1 cellular context compared by ENCODE assay signal in the genomic region with DNA sequence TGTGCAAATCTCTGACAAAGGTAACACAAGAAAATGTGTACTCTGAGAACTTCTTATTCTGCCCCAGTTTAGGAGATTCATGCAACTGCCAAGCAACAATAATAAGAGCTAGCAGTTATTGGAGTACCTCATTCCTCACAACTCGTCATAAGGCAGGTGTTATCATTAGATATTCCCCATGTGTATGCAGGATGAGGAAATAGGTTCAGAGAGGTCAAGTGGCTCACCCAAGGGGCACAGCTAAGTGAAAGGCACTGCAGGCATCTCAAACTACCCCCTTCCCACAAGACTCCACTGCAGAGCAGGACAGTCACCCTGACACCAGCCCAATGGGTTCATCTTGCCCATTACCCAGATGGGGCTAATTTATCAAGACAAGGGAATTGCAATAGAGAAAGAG.
TF ChIP-seq lines count a peak whose summit lies in the region.

No MANE protein-coding gene starts in this region.

TF ChIP-seq in K562, 482 proteins besides CTCF, POLR2A, EP300 and RAD21 (continues in another document):
- TF ChIP-seq ZBTB17 (CRISPR knock-in tag; IDR thresholded peaks at IDR 0.05) (no peak), ZZZ3 (IDR thresholded peaks at IDR 0.05) (no peak), HNRNPUL1 (IDR thresholded peaks at IDR 0.05; ENCODE audit: low read length) (no peak), ARNT (IDR thresholded peaks at IDR 0.05) (no peak), CBX3 (IDR thresholded peaks at IDR 0.05; ENCODE audit: borderline replicate concordance in 1 of 2, low read length in 2 of 2) (0 out of 3 replicates have a peak, but pooled peaks of 1 of the 2 experiments have one; percentile 30), ZBTB1 (CRISPR knock-in tag; IDR thresholded peaks at IDR 0.05; ENCODE audit: borderline replicate concordance, low read depth) (no peak), RBM17 (IDR thresholded peaks at IDR 0.05; ENCODE audit: borderline replicate concordance, low read depth, low read length) (no peak), ZNF695 (CRISPR knock-in tag; IDR thresholded peaks at IDR 0.05) (no peak), RCOR1 (IDR thresholded peaks at IDR 0.05; ENCODE audit: borderline replicate concordance in 1 of 2, low read depth in 2 of 2, low read length in 2 of 2) (0 out of 4 replicates have a peak, but pooled peaks of 1 of the 2 experiments have one; percentile 7), USF1 (CRISPR knock-in tag; IDR thresholded peaks at IDR 0.05) (no peak), ZFP91 (CRISPR knock-in tag; IDR thresholded peaks at IDR 0.05) (no peak), SMARCE1 (IDR thresholded peaks at IDR 0.05) (no peak), ZNF449 (CRISPR knock-in tag; IDR thresholded peaks at IDR 0.05) (no peak), MXI1 (IDR thresholded peaks at IDR 0.05; ENCODE audit: low read depth, low read length) (no peak), TCF3 (CRISPR knock-in tag; IDR thresholded peaks at IDR 0.05) (peak; percentile 29; the same call in 1 of the 2 replicates), RAD51 (IDR thresholded peaks at IDR 0.05; ENCODE audit: borderline replicate concordance, low read depth) (no peak), SRSF1 (IDR thresholded peaks at IDR 0.05; ENCODE audit: low read depth, low read length) (no peak), KDM1A (IDR thresholded peaks at IDR 0.05) (peak; percentile 63 to 64; a peak in 3 of 4 replicates), ARID1B (IDR thresholded peaks at IDR 0.05) (no peak; the same call in 1 of the 2 replicates), HDAC2 (IDR thresholded peaks at IDR 0.05) (0 out of 2 replicates have a peak, but pooled peaks have one; percentile 30), PHF20 (IDR thresholded peaks at IDR 0.05; ENCODE audit: partially characterized antibody) (no peak), ELF2 (CRISPR knock-in tag; IDR thresholded peaks at IDR 0.05) (no peak), STAG1 (CRISPR knock-in tag; IDR thresholded peaks at IDR 0.05; ENCODE audit: borderline replicate concordance) (no peak), RBFOX2 (IDR thresholded peaks at IDR 0.05; ENCODE audit: low read depth, low read length) (no peak), KHSRP (IDR thresholded peaks at IDR 0.05) (no peak), EWSR1 (IDR thresholded peaks at IDR 0.05; ENCODE audit: borderline replicate concordance, low read depth, partially characterized antibody) (no peak), FIP1L1 (IDR thresholded peaks at IDR 0.05; ENCODE audit: low read depth, low read length, poor library complexity, severe bottlenecking) (no peak), ZFP30 (CRISPR knock-in tag; IDR thresholded peaks at IDR 0.05; ENCODE audit: borderline replicate concordance) (no peak), FOXK1 (CRISPR knock-in tag; IDR thresholded peaks at IDR 0.05; ENCODE audit: borderline replicate concordance) (no peak), MECOM (CRISPR knock-in tag; IDR thresholded peaks at IDR 0.05) (no peak)
- TF ChIP-seq, protein P1, sequence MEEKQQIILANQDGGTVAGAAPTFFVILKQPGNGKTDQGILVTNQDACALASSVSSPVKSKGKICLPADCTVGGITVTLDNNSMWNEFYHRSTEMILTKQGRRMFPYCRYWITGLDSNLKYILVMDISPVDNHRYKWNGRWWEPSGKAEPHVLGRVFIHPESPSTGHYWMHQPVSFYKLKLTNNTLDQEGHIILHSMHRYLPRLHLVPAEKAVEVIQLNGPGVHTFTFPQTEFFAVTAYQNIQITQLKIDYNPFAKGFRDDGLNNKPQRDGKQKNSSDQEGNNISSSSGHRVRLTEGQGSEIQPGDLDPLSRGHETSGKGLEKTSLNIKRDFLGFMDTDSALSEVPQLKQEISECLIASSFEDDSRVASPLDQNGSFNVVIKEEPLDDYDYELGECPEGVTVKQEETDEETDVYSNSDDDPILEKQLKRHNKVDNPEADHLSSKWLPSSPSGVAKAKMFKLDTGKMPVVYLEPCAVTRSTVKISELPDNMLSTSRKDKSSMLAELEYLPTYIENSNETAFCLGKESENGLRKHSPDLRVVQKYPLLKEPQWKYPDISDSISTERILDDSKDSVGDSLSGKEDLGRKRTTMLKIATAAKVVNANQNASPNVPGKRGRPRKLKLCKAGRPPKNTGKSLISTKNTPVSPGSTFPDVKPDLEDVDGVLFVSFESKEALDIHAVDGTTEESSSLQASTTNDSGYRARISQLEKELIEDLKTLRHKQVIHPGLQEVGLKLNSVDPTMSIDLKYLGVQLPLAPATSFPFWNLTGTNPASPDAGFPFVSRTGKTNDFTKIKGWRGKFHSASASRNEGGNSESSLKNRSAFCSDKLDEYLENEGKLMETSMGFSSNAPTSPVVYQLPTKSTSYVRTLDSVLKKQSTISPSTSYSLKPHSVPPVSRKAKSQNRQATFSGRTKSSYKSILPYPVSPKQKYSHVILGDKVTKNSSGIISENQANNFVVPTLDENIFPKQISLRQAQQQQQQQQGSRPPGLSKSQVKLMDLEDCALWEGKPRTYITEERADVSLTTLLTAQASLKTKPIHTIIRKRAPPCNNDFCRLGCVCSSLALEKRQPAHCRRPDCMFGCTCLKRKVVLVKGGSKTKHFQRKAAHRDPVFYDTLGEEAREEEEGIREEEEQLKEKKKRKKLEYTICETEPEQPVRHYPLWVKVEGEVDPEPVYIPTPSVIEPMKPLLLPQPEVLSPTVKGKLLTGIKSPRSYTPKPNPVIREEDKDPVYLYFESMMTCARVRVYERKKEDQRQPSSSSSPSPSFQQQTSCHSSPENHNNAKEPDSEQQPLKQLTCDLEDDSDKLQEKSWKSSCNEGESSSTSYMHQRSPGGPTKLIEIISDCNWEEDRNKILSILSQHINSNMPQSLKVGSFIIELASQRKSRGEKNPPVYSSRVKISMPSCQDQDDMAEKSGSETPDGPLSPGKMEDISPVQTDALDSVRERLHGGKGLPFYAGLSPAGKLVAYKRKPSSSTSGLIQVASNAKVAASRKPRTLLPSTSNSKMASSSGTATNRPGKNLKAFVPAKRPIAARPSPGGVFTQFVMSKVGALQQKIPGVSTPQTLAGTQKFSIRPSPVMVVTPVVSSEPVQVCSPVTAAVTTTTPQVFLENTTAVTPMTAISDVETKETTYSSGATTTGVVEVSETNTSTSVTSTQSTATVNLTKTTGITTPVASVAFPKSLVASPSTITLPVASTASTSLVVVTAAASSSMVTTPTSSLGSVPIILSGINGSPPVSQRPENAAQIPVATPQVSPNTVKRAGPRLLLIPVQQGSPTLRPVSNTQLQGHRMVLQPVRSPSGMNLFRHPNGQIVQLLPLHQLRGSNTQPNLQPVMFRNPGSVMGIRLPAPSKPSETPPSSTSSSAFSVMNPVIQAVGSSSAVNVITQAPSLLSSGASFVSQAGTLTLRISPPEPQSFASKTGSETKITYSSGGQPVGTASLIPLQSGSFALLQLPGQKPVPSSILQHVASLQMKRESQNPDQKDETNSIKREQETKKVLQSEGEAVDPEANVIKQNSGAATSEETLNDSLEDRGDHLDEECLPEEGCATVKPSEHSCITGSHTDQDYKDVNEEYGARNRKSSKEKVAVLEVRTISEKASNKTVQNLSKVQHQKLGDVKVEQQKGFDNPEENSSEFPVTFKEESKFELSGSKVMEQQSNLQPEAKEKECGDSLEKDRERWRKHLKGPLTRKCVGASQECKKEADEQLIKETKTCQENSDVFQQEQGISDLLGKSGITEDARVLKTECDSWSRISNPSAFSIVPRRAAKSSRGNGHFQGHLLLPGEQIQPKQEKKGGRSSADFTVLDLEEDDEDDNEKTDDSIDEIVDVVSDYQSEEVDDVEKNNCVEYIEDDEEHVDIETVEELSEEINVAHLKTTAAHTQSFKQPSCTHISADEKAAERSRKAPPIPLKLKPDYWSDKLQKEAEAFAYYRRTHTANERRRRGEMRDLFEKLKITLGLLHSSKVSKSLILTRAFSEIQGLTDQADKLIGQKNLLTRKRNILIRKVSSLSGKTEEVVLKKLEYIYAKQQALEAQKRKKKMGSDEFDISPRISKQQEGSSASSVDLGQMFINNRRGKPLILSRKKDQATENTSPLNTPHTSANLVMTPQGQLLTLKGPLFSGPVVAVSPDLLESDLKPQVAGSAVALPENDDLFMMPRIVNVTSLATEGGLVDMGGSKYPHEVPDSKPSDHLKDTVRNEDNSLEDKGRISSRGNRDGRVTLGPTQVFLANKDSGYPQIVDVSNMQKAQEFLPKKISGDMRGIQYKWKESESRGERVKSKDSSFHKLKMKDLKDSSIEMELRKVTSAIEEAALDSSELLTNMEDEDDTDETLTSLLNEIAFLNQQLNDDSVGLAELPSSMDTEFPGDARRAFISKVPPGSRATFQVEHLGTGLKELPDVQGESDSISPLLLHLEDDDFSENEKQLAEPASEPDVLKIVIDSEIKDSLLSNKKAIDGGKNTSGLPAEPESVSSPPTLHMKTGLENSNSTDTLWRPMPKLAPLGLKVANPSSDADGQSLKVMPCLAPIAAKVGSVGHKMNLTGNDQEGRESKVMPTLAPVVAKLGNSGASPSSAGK (IDR thresholded peaks at IDR 0.05) = no peak
- TF ChIP-seq, protein P2, sequence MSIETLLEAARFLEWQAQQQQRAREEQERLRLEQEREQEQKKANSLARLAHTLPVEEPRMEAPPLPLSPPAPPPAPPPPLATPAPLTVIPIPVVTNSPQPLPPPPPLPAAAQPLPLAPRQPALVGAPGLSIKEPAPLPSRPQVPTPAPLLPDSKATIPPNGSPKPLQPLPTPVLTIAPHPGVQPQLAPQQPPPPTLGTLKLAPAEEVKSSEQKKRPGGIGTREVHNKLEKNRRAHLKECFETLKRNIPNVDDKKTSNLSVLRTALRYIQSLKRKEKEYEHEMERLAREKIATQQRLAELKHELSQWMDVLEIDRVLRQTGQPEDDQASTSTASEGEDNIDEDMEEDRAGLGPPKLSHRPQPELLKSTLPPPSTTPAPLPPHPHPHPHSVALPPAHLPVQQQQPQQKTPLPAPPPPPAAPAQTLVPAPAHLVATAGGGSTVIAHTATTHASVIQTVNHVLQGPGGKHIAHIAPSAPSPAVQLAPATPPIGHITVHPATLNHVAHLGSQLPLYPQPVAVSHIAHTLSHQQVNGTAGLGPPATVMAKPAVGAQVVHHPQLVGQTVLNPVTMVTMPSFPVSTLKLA (conservative IDR thresholded peaks at IDR 0.05) = no peak
- TF ChIP-seq, protein P3, sequence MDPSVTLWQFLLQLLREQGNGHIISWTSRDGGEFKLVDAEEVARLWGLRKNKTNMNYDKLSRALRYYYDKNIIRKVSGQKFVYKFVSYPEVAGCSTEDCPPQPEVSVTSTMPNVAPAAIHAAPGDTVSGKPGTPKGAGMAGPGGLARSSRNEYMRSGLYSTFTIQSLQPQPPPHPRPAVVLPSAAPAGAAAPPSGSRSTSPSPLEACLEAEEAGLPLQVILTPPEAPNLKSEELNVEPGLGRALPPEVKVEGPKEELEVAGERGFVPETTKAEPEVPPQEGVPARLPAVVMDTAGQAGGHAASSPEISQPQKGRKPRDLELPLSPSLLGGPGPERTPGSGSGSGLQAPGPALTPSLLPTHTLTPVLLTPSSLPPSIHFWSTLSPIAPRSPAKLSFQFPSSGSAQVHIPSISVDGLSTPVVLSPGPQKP (CRISPR knock-in tag; IDR thresholded peaks at IDR 0.05) = no peak
- TF ChIP-seq, protein P4, sequence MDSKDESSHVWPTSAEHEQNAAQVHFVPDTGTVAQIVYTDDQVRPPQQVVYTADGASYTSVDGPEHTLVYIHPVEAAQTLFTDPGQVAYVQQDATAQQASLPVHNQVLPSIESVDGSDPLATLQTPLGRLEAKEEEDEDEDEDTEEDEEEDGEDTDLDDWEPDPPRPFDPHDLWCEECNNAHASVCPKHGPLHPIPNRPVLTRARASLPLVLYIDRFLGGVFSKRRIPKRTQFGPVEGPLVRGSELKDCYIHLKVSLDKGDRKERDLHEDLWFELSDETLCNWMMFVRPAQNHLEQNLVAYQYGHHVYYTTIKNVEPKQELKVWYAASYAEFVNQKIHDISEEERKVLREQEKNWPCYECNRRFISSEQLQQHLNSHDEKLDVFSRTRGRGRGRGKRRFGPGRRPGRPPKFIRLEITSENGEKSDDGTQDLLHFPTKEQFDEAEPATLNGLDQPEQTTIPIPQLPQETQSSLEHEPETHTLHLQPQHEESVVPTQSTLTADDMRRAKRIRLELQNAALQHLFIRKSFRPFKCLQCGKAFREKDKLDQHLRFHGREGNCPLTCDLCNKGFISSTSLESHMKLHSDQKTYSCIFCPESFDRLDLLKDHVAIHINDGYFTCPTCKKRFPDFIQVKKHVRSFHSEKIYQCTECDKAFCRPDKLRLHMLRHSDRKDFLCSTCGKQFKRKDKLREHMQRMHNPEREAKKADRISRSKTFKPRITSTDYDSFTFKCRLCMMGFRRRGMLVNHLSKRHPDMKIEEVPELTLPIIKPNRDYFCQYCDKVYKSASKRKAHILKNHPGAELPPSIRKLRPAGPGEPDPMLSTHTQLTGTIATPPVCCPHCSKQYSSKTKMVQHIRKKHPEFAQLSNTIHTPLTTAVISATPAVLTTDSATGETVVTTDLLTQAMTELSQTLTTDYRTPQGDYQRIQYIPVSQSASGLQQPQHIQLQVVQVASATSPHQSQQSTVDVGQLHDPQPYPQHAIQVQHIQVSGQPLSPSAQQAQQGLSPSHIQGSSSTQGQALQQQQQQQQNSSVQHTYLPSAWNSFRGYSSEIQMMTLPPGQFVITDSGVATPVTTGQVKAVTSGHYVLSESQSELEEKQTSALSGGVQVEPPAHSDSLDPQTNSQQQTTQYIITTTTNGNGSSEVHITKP (IDR thresholded peaks at IDR 0.05; ENCODE audit: partially characterized antibody) = no peak
